8 cellular contexts compared by ENCODE assay signal in genomic region chr17:35063514-35064223, GRCh38. TPM values are rescaled to one million over a fixed set of nuclear protein-coding genes. Genes with fewer than 3 reads are reported as not detected.
DNase-seq lines count a peak whose midpoint lies in the region; ATAC-seq, FAIRE-seq and TF ChIP-seq lines count a peak whose summit lies in the region.

A gene with protein sequence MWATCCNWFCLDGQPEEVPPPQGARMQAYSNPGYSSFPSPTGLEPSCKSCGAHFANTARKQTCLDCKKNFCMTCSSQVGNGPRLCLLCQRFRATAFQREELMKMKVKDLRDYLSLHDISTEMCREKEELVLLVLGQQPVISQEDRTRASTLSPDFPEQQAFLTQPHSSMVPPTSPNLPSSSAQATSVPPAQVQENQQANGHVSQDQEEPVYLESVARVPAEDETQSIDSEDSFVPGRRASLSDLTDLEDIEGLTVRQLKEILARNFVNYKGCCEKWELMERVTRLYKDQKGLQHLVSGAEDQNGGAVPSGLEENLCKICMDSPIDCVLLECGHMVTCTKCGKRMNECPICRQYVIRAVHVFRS (minus strand): TSS chr17:35063707. CDS start chr17:35026553, 37,154 bp downstream.

- ATAC-seq in GM21390 (IDR thresholded peaks at IDR 0.05; ENCODE audit: unreplicated experiment) = peak; percentile 83
- peak; percentile 92 to 98 (median 95) for ATAC-seq in natural killer cell

- H3K36me3 ChIP-seq in HUES48 (ENCODE audit: control insufficient read depth, insufficient read depth, low read length) = no peaks in the 10 kb centered on the region

- H3K4me3 ChIP-seq in HUES48 (ENCODE audit: low read depth, low read length) = peak within 1 kb of the TSS; percentile 41

- H3K9me3 ChIP-seq in HUES48 (ENCODE audit: control insufficient read depth, insufficient read depth, low read length) = no peaks in the 10 kb centered on the region

- H3K27ac Mint-ChIP-seq in activated T-helper 1 cell treated with anti-CD3 and anti-CD28 coated beads, Interleukin-12 subunit alpha, Interleukin-12 subunit beta, Interleukin-2, Interleukin-4 antibody, amounts not matched to agents 30 ng/mL and 10 ng/mL and 1 ng/mL, durations not matched to agents 14 hours and 24 hours and 36 hours = peak within 1 kb of the TSS; percentile 87
- H3K27ac Mint-ChIP-seq in natural killer cell = peak within 1 kb of the TSS; percentile 98 to 99

- intact Hi-C loops in activated T-helper 1 cell treated with anti-CD3 and anti-CD28 coated beads, Interleukin-12 subunit alpha, Interleukin-12 subunit beta, Interleukin-2, Interleukin-4 antibody, amounts not matched to agents 30 ng/mL and 10 ng/mL and 1 ng/mL, durations not matched to agents 14 hours and 24 hours and 36 hours (cut with micrococcal nuclease) = loop anchor here (1.0 to 10.0 kb wide), 9 partner anchors 10 to 685 kb away; partner anchors contain the start of genes SLFN12L and SLFN5
- intact Hi-C loops in natural killer cell (cut with micrococcal nuclease) = loop anchor here (1.0 kb wide), 4 partner anchors 12 to 56 kb away; partner anchors contain the start of gene RAD51D

- peaks cover 66% of the 10 kb centered on the region for H3K4me1 Mint-ChIP-seq in activated T-helper 1 cell treated with anti-CD3 and anti-CD28 coated beads, Interleukin-12 subunit alpha, Interleukin-12 subunit beta, Interleukin-2, Interleukin-4 antibody, amounts not matched to agents 30 ng/mL and 10 ng/mL and 1 ng/mL, durations not matched to agents 14 hours and 24 hours and 36 hours (ENCODE audit: low read depth)
- H3K4me1 Mint-ChIP-seq in natural killer cell = peaks cover 49 to 58% of the 10 kb centered on the region in 2 donors

- H3K9ac ChIP-seq in HUES48 (ENCODE audit: low read depth, low read length) = peak within 1 kb of the TSS; percentile 64

- H3K27me3 Mint-ChIP-seq in activated T-helper 1 cell treated with anti-CD3 and anti-CD28 coated beads, Interleukin-12 subunit alpha, Interleukin-12 subunit beta, Interleukin-2, Interleukin-4 antibody, amounts not matched to agents 30 ng/mL and 10 ng/mL and 1 ng/mL, durations not matched to agents 14 hours and 24 hours and 36 hours (ENCODE audit: insufficient read depth) = no peaks in the 10 kb centered on the region
- H3K27me3 Mint-ChIP-seq in natural killer cell (ENCODE audit: low read depth in 2 of 2) = no peaks in the 10 kb centered on the region

- H3K27ac ChIP-seq in HUES48 (ENCODE audit: low read depth, low read length) = peak within 1 kb of the TSS; percentile 99

- H3K36me3 Mint-ChIP-seq in activated T-helper 1 cell treated with anti-CD3 and anti-CD28 coated beads, Interleukin-12 subunit alpha, Interleukin-12 subunit beta, Interleukin-2, Interleukin-4 antibody, amounts not matched to agents 30 ng/mL and 10 ng/mL and 1 ng/mL, durations not matched to agents 14 hours and 24 hours and 36 hours (ENCODE audit: low read depth) = peaks cover 33% of the 10 kb centered on the region
- peaks cover 11% of the 10 kb centered on the region for H3K36me3 Mint-ChIP-seq in natural killer cell

- no peaks in the 10 kb centered on the region for H3K27me3 ChIP-seq in HUES48 (ENCODE audit: control insufficient read depth, insufficient read depth, low read length)

- H3K9me3 Mint-ChIP-seq in activated T-helper 1 cell treated with anti-CD3 and anti-CD28 coated beads, Interleukin-12 subunit alpha, Interleukin-12 subunit beta, Interleukin-2, Interleukin-4 antibody, amounts not matched to agents 30 ng/mL and 10 ng/mL and 1 ng/mL, durations not matched to agents 14 hours and 24 hours and 36 hours = no peaks in the 10 kb centered on the region
- H3K9me3 Mint-ChIP-seq in natural killer cell = no peaks in the 10 kb centered on the region

- no peak for TF ChIP-seq CTCF in natural killer cell (IDR thresholded peaks at IDR 0.05)

- peaks cover 36% of the 10 kb centered on the region for H3K4me1 ChIP-seq in HUES48 (ENCODE audit: control insufficient read depth, insufficient read depth, low read length)

- DNase-seq in D341Med (ENCODE audit: low spot score) = peak; percentile 66
- peak; percentile 95 for DNase-seq in RCC 7860 (ENCODE audit: low spot score)
- peak; percentile 88 for DNase-seq in activated T-helper 1 cell treated with anti-CD3 and anti-CD28 coated beads, Interleukin-12 subunit alpha, Interleukin-12 subunit beta, Interleukin-2, Interleukin-4 antibody, amounts not matched to agents 30 ng/mL and 10 ng/mL and 1 ng/mL, durations not matched to agents 14 hours and 24 hours and 36 hours (ENCODE audit: low spot score)
- peak; percentile 99 for DNase-seq in fibroblast of peridontal ligament (ENCODE audit: extremely low read depth)
- peak; percentile 78 for DNase-seq in natural killer cell
- peak; percentile 92 for DNase-seq in stimulated activated naive CD4-positive, alpha-beta T cell treated with Interleukin-2 at 50 U/mL for 16 hours (lab: John Stamatoyannopoulos, UW)

- H3K4me3 Mint-ChIP-seq in activated T-helper 1 cell treated with anti-CD3 and anti-CD28 coated beads, Interleukin-12 subunit alpha, Interleukin-12 subunit beta, Interleukin-2, Interleukin-4 antibody, amounts not matched to agents 30 ng/mL and 10 ng/mL and 1 ng/mL, durations not matched to agents 14 hours and 24 hours and 36 hours = peak within 1 kb of the TSS; percentile 49
- peak within 1 kb of the TSS; percentile 59 for H3K4me3 Mint-ChIP-seq in natural killer cell

- FAIRE-seq in RCC 7860 (lab: Jason Lieb, UNC) = peak; percentile 95

RNA-seq across cellular contexts. Expression of the gene that starts here (rescaled TPM):
- total RNA-seq in activated T-helper 1 cell treated with anti-CD3 and anti-CD28 coated beads, Interleukin-12 subunit alpha, Interleukin-12 subunit beta, Interleukin-2, Interleukin-4 antibody, amounts not matched to agents 30 ng/mL and 10 ng/mL and 1 ng/mL, durations not matched to agents 14 hours and 24 hours and 36 hours = 28.1 and 28.2 TPM in 2 replicates
- 10 to 100 TPM; 50.0 to 86.6 (median 75.9) TPM for total RNA-seq in natural killer cell

Comparison
In these comparisons a context has a peak if more than half of its experiments do, and no peak if none do; other contexts are left out.
1. Peak in every context shown above with its lines: DNase-seq, ATAC-seq, H3K4me3 ChIP-seq and H3K27ac ChIP-seq.